ENCODE assay signal across 8 cellular contexts in genomic region chr19:42284641-42285341, GRCh38. TPM values are rescaled to one million over a fixed set of nuclear protein-coding genes. Genes with fewer than 3 reads are reported as not detected.
DNase-seq lines count a peak whose midpoint lies in the region; ATAC-seq and TF ChIP-seq lines count a peak whose summit lies in the region.

No MANE protein-coding gene starts in this region.

- H3K36me3 ChIP-seq in MG63 (peaks cover 40% of the 10 kb centered on the region), body of pancreas (replicated peaks in 1 of 2; ENCODE audit: insufficient read depth in 1 of 2, low read depth in 2 of 2) (peaks cover 12 to 13% of the 10 kb centered on the region in 2 donors), transverse colon (peaks cover 0 to 8% (median 4%) of the 10 kb centered on the region in 4 donors)

- intact Hi-C loops in body of pancreas (cut with DNase I) = no loop called here
- intact Hi-C loops in lower leg skin (cut with DNase I; ENCODE audit: low total_unique reads) = no loop called here
- intact Hi-C loops in transverse colon (cut with DNase I; ENCODE audit: low total_unique reads) = no loop called here

- in situ Hi-C loops in transverse colon (cut with MboI; ENCODE audit: low pct_ligation_motif_present in 1 of 4, low pct_unique_long_range_greater_than_20kb in 1 of 4, low sequenced_read_pairs in 3 of 4) = no loop called here

- no peak for TF ChIP-seq CTCF in body of pancreas (IDR thresholded peaks at IDR 0.05)
- TF ChIP-seq CTCF in lower leg skin (IDR thresholded peaks at IDR 0.05) = no peak
- TF ChIP-seq CTCF in transverse colon (IDR thresholded peaks at IDR 0.05) = no peak

- peak overlapping the region; percentile 76 for H3K4me3 ChIP-seq in GM08714 (ENCODE audit: low read length)
- peak overlapping the region; percentile 63 for H3K4me3 ChIP-seq in MG63
- H3K4me3 ChIP-seq in body of pancreas = peak overlapping the region in 1 of 2 donors; percentile 20
- peak overlapping the region; percentile 43 for H3K4me3 ChIP-seq in lower leg skin (ENCODE audit: low read depth, poor library complexity, severe bottlenecking)
- peak overlapping the region; percentile 48 to 73 (median 57) for H3K4me3 ChIP-seq in transverse colon

- no peak for TF ChIP-seq POLR2A in body of pancreas (IDR thresholded peaks at IDR 0.05)
- no peak for TF ChIP-seq POLR2A in lower leg skin (IDR thresholded peaks at IDR 0.05)
- no peak for TF ChIP-seq POLR2A in transverse colon (IDR thresholded peaks at IDR 0.05)

- no peak for ATAC-seq in body of pancreas
- no peak for ATAC-seq in HG02852 (IDR thresholded peaks at IDR 0.05; ENCODE audit: unreplicated experiment)
- no peak for ATAC-seq in GM19023 (IDR thresholded peaks at IDR 0.05; ENCODE audit: unreplicated experiment)

- H3K4me1 ChIP-seq in body of pancreas (peaks cover 53% of the 10 kb centered on the region), transverse colon (peaks cover 38 to 60% (median 51%) of the 10 kb centered on the region in 4 donors)

- WGBS in body of pancreas, 2 donors = 4 to 7% methylated on average over 22 to 33 of the region's 33 CpGs
- WGBS in lower leg skin, 2 donors = 5% methylated on average over 19 to 21 of the region's 33 CpGs
- 7 to 27% methylated on average over 2 to 26 of the region's 33 CpGs for WGBS in transverse colon (ENCODE audit: low coverage in 1 of 2), 2 donors

- H3K27ac ChIP-seq in body of pancreas = peak overlapping the region; percentile 54 to 93 (median 73)
- H3K27ac ChIP-seq in transverse colon = peak overlapping the region; percentile 80 to 91 (median 86)

- H3K27me3 ChIP-seq in MG63 = no peaks in the 10 kb centered on the region
- H3K27me3 ChIP-seq in body of pancreas = no peaks in the 10 kb centered on the region
- H3K27me3 ChIP-seq in transverse colon = no peaks in the 10 kb centered on the region

- TF ChIP-seq EP300 in transverse colon (IDR thresholded peaks at IDR 0.05; ENCODE audit: low read depth) = no peak

- no peaks in the 10 kb centered on the region for H3K9me3 ChIP-seq in MG63
- no peaks in the 10 kb centered on the region for H3K9me3 ChIP-seq in body of pancreas
- H3K9me3 ChIP-seq in transverse colon = no peaks in the 10 kb centered on the region

- DNase-seq in MG63 (no peak), body of pancreas (peak in 2 of 4 donors; percentile 30 to 40), lower leg skin (ENCODE audit: low spot score in 2 of 2) (peak in 1 of 2 donors; percentile 90), transverse colon (no peak), NCI-H446 (lab: John Stamatoyannopoulos, UW) (no peak)

RNA-seq across cellular contexts. Expression of gene CIC, which starts 15.7 kb away (rescaled TPM):
- total RNA-seq in MG63 (2014; rRNA removed; shearing (Covaris generic); ENCODE audit: low replicate concordance) = 5.9 and 15.8 TPM in 2 replicates
- total RNA-seq in body of pancreas (10 to 100 TPM; 40.5 to 61.0 TPM), lower leg skin (10 to 100 TPM; 57.8 to 90.0 (median 59.0) TPM), transverse colon (10 to 100 TPM; 35.1 to 96.5 (median 43.6) TPM)

RNA-seq across cellular contexts. Expression of gene PRR19, which starts 17.1 kb away (rescaled TPM):
- total RNA-seq in MG63 (2014; rRNA removed; shearing (Covaris generic); ENCODE audit: low replicate concordance) = 0.13 and 0.76 TPM in 2 replicates
- total RNA-seq in body of pancreas (under 1 TPM in 1 of 2 donors, not detected in 1; 0.52 TPM), lower leg skin (under 1 TPM in 3 of 4 donors, not detected in 1; 0.23 to 0.30 (median 0.29) TPM), transverse colon (under 1 TPM in 2 of 4 donors, not detected in 2; 0.41 to 0.79 TPM)

RNA-seq across cellular contexts. Expression of gene PAFAH1B3, which starts 17.6 kb away (rescaled TPM):
- 80.0 and 88.3 TPM in 2 replicates for total RNA-seq in MG63 (2014; rRNA removed; shearing (Covaris generic); ENCODE audit: low replicate concordance)
- total RNA-seq in body of pancreas = 10 to 100 TPM in 1 of 2 donors, 1 to 10 TPM in 1; 7.9 to 12.5 TPM
- 10 to 100 TPM in 3 of 4 donors, 1 to 10 TPM in 1; 4.3 to 18.4 (median 14.0) TPM for total RNA-seq in lower leg skin
- 10 to 100 TPM in 3 of 4 donors, not detected in 1; 16.7 to 35.2 (median 24.4) TPM for total RNA-seq in transverse colon

RNA-seq across cellular contexts. Expression of gene TMEM145, which starts 28.3 kb away (rescaled TPM):
- 0.86 TPM in 1 of 2 replicates, not detected in the other for total RNA-seq in MG63 (2014; rRNA removed; shearing (Covaris generic); ENCODE audit: low replicate concordance)
- total RNA-seq in body of pancreas = not detected
- total RNA-seq in lower leg skin = under 1 TPM in 1 of 4 donors, not detected in 3; 0.88 TPM
- total RNA-seq in transverse colon = not detected

RNA-seq across cellular contexts. Expression of gene ERF, which starts 29.9 kb away (rescaled TPM):
- total RNA-seq in MG63 (2014; rRNA removed; shearing (Covaris generic); ENCODE audit: low replicate concordance) = 78.3 and 168 TPM in 2 replicates
- 10 to 100 TPM; 10.6 to 31.6 TPM for total RNA-seq in body of pancreas
- total RNA-seq in lower leg skin = 10 to 100 TPM; 29.9 to 44.0 (median 36.9) TPM
- 10 to 100 TPM; 20.9 to 67.3 (median 30.5) TPM for total RNA-seq in transverse colon
